In genomic region chr13:21436582-21436981, GRCh38 we compare ENCODE assay signal across 10 cellular contexts. TPM values are rescaled to one million over a fixed set of nuclear protein-coding genes. Genes with fewer than 3 reads are reported as not detected.
DNase-seq lines count a peak whose midpoint lies in the region; TF ChIP-seq lines count a peak whose summit lies in the region.
"Had no signal": no experiment of that assay in that cellular context is flagged by ENCODE, and none has a peak within 500 bp of the region (broad histone marks: within the 10 kb centered on the region; RNA-seq: fewer than 3 reads in every experiment).

No MANE protein-coding gene starts in this region.

- no peak for TF ChIP-seq CTCF in transverse colon (IDR thresholded peaks at IDR 0.05)

- 77 to 87% methylated on average over 4 to 6 of the region's 6 CpGs for WGBS in transverse colon (ENCODE audit: low coverage in 1 of 2), 2 donors

- TF ChIP-seq POLR2A in transverse colon (IDR thresholded peaks at IDR 0.05): no peak

- TF ChIP-seq EP300 in transverse colon (IDR thresholded peaks at IDR 0.05; ENCODE audit: low read depth): no peak

- peaks cover 5% of the 10 kb centered on the region for H3K9me3 Mint-ChIP-seq in activated naive CD4-positive, alpha-beta T cell treated with anti-CD3 and anti-CD28 coated beads, Interleukin-2, amount 50 U/mL, for 24 hours
- peaks cover 12% of the 10 kb centered on the region for H3K9me3 Mint-ChIP-seq in activated CD4-positive, alpha-beta memory T cell treated with anti-CD3 and anti-CD28 coated beads for 36 hours

- no peaks in the 10 kb centered on the region for H3K27me3 ChIP-seq in layer of hippocampus (ENCODE audit: control insufficient read depth, insufficient read depth, low read length)
- no peaks in the 10 kb centered on the region for H3K27me3 ChIP-seq in transverse colon

- POLR2A ChIA-PET in activated CD4-positive, alpha-beta memory T cell treated with anti-CD3 and anti-CD28 coated beads for 36 hours (lab: Charles Lee): interaction anchor here (0.9 kb wide), 1 partner anchor 22 kb away, joined by 3 read pairs; no protein-coding TSS in a partner anchor

- peak overlapping the region; percentile 73 for H3K27ac Mint-ChIP-seq in activated naive CD4-positive, alpha-beta T cell treated with anti-CD3 and anti-CD28 coated beads, Interleukin-2, amount 50 U/mL, for 24 hours
- peak overlapping the region; percentile 66 for H3K27ac Mint-ChIP-seq in activated CD4-positive, alpha-beta memory T cell treated with anti-CD3 and anti-CD28 coated beads for 36 hours

- H3K36me3 ChIP-seq in transverse colon: no peaks in the 10 kb centered on the region

- intact Hi-C loops in activated CD4-positive, alpha-beta memory T cell treated with anti-CD3 and anti-CD28 coated beads for 36 hours (cut with micrococcal nuclease): loop anchor here (5.0 kb wide), 2 partner anchors 34 to 109 kb away; no protein-coding TSS in a partner anchor
- intact Hi-C loops in transverse colon (cut with DNase I; ENCODE audit: low total_unique reads): no loop called here

- in situ Hi-C loops in transverse colon (cut with MboI; ENCODE audit: low pct_ligation_motif_present in 1 of 4, low pct_unique_long_range_greater_than_20kb in 1 of 4, low sequenced_read_pairs in 3 of 4): no loop called here

- no peak for DNase-seq in activated naive CD4-positive, alpha-beta T cell treated with anti-CD3 and anti-CD28 coated beads, Interleukin-2, amount 50 U/mL, for 16 hours
- DNase-seq in activated CD4-positive, alpha-beta memory T cell treated with anti-CD3 and anti-CD28 coated beads for 36 hours: no peak
- DNase-seq in transverse colon (no peak), dedifferentiated amniotic fluid mesenchymal stem cell (ENCODE audit: extremely low spot score) (no peak), ecto neural progenitor cell (ENCODE audit: low spot score) (no peak), HT-29 (ENCODE audit: low spot score) (no peak)
- DNase-seq: KG1, NCI-H526 had no signal

- peaks cover 4% of the 10 kb centered on the region in 2 donors for H3K9me3 ChIP-seq in transverse colon

- CTCF ChIA-PET in activated CD4-positive, alpha-beta memory T cell treated with anti-CD3 and anti-CD28 coated beads for 36 hours (lab: Charles Lee): interaction anchor here (1.3 to 1.5 kb wide), 2 partner anchors 41 to 139 kb away, joined by 4 read pairs; no protein-coding TSS in a partner anchor

- peak overlapping the region; percentile 45 for H3K4me3 Mint-ChIP-seq in activated naive CD4-positive, alpha-beta T cell treated with anti-CD3 and anti-CD28 coated beads, Interleukin-2, amount 50 U/mL, for 24 hours
- no peak overlapping the region for H3K4me3 Mint-ChIP-seq in activated CD4-positive, alpha-beta memory T cell treated with anti-CD3 and anti-CD28 coated beads for 36 hours

- H3K27me3 Mint-ChIP-seq in activated naive CD4-positive, alpha-beta T cell treated with anti-CD3 and anti-CD28 coated beads, Interleukin-2, amount 50 U/mL, for 24 hours: no peaks in the 10 kb centered on the region
- H3K27me3 Mint-ChIP-seq in activated CD4-positive, alpha-beta memory T cell treated with anti-CD3 and anti-CD28 coated beads for 36 hours: no peaks in the 10 kb centered on the region

- H3K4me1 Mint-ChIP-seq in activated naive CD4-positive, alpha-beta T cell treated with anti-CD3 and anti-CD28 coated beads, Interleukin-2, amount 50 U/mL, for 24 hours: peaks cover 49% of the 10 kb centered on the region
- H3K4me1 Mint-ChIP-seq in activated CD4-positive, alpha-beta memory T cell treated with anti-CD3 and anti-CD28 coated beads for 36 hours (ENCODE audit: low read depth): peaks cover 42% of the 10 kb centered on the region

- H3K4me3 ChIP-seq in transverse colon: no peak overlapping the region

- peaks cover 28% of the 10 kb centered on the region for H3K36me3 Mint-ChIP-seq in activated naive CD4-positive, alpha-beta T cell treated with anti-CD3 and anti-CD28 coated beads, Interleukin-2, amount 50 U/mL, for 24 hours
- H3K36me3 Mint-ChIP-seq in activated CD4-positive, alpha-beta memory T cell treated with anti-CD3 and anti-CD28 coated beads for 36 hours: peaks cover 29% of the 10 kb centered on the region

- H3K27ac ChIP-seq in layer of hippocampus (ENCODE audit: low read depth, low read length): peak overlapping the region; percentile 87
- peak overlapping the region in 3 of 4 donors; percentile 44 to 63 (median 57) for H3K27ac ChIP-seq in transverse colon

- peaks cover 0 to 11% (median 3%) of the 10 kb centered on the region in 4 donors for H3K4me1 ChIP-seq in transverse colon

RNA-seq across cellular contexts. Expression of gene ZDHHC20, which starts 22.5 kb away (rescaled TPM):
- 10 to 100 TPM; 53.5 to 60.6 TPM for total RNA-seq in activated CD4-positive, alpha-beta memory T cell treated with anti-CD3 and anti-CD28 coated beads for 36 hours
- 100 to 1,000 TPM in 1 of 4 donors, 10 to 100 TPM in 3; 29.9 to 104 (median 76.9) TPM for total RNA-seq in transverse colon
- total RNA-seq in HT-29 (2014; rRNA removed; shearing (Covaris generic)): 63.2 and 93.0 TPM in 2 replicates
